In the genomic region with DNA sequence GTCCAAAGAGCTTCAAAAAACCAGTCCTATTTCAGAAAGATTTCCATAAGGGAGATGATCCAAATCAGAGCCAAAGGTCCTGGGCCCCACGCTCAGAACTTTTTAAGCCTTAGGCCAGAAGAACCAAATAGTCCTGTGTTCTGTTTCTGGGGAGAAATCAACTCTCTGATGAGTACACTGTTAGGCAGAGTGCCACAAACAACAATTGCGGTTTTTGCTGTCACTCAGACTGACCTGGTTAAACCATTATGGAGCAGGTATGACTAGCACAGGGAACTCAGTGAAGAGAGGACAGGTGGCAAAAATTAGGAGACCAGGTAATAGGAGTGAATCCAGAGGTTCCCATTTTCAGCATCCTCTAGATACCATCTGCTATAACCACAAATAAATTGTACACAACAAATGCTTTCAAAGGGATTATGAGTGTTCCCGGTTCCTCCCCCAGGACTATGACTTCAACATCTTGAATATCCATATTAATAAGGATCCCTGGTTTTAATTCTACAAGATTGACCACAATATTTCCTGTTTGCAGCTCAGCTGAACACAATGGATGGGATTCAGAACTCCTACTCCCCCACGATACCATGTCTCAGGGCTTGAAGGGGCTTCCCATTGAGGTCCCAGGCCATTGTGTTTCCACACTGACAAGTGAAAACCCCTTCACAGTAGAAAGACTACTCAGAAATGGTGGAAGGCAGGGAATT, we compare ENCODE assay signal across 16 cellular contexts. TPM values are rescaled to one million over a fixed set of nuclear protein-coding genes. Genes with fewer than 3 reads are reported as not detected.
DNase-seq lines count a peak whose midpoint lies in the region; ATAC-seq, FAIRE-seq and TF ChIP-seq lines count a peak whose summit lies in the region.
"Had no signal": no experiment of that assay in that cellular context is flagged by ENCODE, and none has a peak within 500 bp of the region (broad histone marks: within the 10 kb centered on the region; RNA-seq: fewer than 3 reads in every experiment).

No MANE protein-coding gene starts in this region.

- H3K4me3 ChIP-seq in GM12878 (no peak overlapping the region), hepatocyte (no peak overlapping the region)
- H3K4me3 ChIP-seq: GM23338 had no signal

- SMC1A ChIA-PET in GM12878 (lab: Charles Lee; ENCODE audit: uncharacterized antibody, unreplicated experiment): no interaction called here

- 35% methylated on average over 4 of the region's 4 CpGs for WGBS in GM12878 (ENCODE audit: insufficient coverage, insufficient replicate concordance, low lambda C conversion rate, missing lambda C conversion rate)
- WGBS in hepatocyte (ENCODE audit: low lambda C conversion rate, missing lambda C conversion rate): 93% methylated on average over 4 of the region's 4 CpGs

- intact Hi-C loops in GM12878 (cut with micrococcal nuclease; ENCODE audit: unreplicated experiment): no loop called here

- RAD21 ChIA-PET in GM12878 (lab: Charles Lee; ENCODE audit: unreplicated experiment): no interaction called here

- TF ChIP-seq EP300 in GM12878 (IDR thresholded peaks at IDR 0.05; ENCODE audit: borderline replicate concordance in 1 of 2, control insufficient read depth in 1 of 2, low read depth in 2 of 2, low read length in 2 of 2): no peak

- TF ChIP-seq CTCF in GM12878 (IDR thresholded peaks at IDR 0.05 in 2 of 3, conservative IDR thresholded peaks at IDR 0.05 in 1 of 3; ENCODE audit: control insufficient read depth in 2 of 3, extremely low read depth in 1 of 3, insufficient read depth in 1 of 3, low read depth in 3 of 3, low read length in 3 of 3) (no peak), hepatocyte (IDR thresholded peaks at IDR 0.05; ENCODE audit: poor library complexity) (no peak), omental fat pad (IDR thresholded peaks at IDR 0.05) (no peak)

- no peak overlapping the region for H3K27ac ChIP-seq in GM12878 (ENCODE audit: control insufficient read depth, insufficient read depth)
- peak overlapping the region; percentile 70 for H3K27ac ChIP-seq in hepatocyte
- H3K27ac ChIP-seq: VCaP had no signal

- H3K4me1 ChIP-seq in GM12878 (ENCODE audit: control insufficient read depth, insufficient read depth, low read length): no peaks in the 10 kb centered on the region
- no peaks in the 10 kb centered on the region for H3K4me1 ChIP-seq in hepatocyte (ENCODE audit: insufficient read depth)

- H3K9me3 ChIP-seq in GM12878 (replicated peaks; ENCODE audit: control insufficient read depth, insufficient read depth, low read length) (no peaks in the 10 kb centered on the region; the same call in 2 of the 3 replicates), hepatocyte (ENCODE audit: low read depth) (no peaks in the 10 kb centered on the region)

- CTCF ChIA-PET in GM12878 (lab: Yijun Ruan, JAX): interaction anchor here (0.6 kb wide), 1 partner anchor 127 kb away, joined by 3 read pairs; no protein-coding TSS in a partner anchor

- H2AFZ ChIP-seq in GM12878 (ENCODE audit: control insufficient read depth, low read depth, low read length): no peak overlapping the region
- no peak overlapping the region for H2AFZ ChIP-seq in hepatocyte
- H2AFZ ChIP-seq: GM23338 had no signal

- in situ Hi-C loops in GM12878 (cut with MboI): no loop called here

- H3K9ac ChIP-seq in GM12878 (ENCODE audit: control insufficient read depth, insufficient read depth, low read length): no peak overlapping the region

- no peaks in the 10 kb centered on the region for H3K9me2 ChIP-seq in hepatocyte (replicated peaks; ENCODE audit: insufficient read depth)

- no peaks in the 10 kb centered on the region for H3K27me3 ChIP-seq in GM12878 (replicated peaks in 1 of 2; ENCODE audit: control insufficient read depth in 2 of 2, insufficient read depth in 2 of 2, low read length in 1 of 2)
- H3K27me3 ChIP-seq in hepatocyte: no peaks in the 10 kb centered on the region

- BruUV-seq in GM12878 (replicated peaks; lab: Mats Ljungman, UMichigan): no TSS peak

- POLR2A ChIA-PET in GM12878 (lab: Charles Lee): no interaction called here

- no peaks in the 10 kb centered on the region for H3K79me2 ChIP-seq in GM12878 (ENCODE audit: control insufficient read depth, insufficient read depth, low read length)
- H3K79me2 ChIP-seq in hepatocyte: no peaks in the 10 kb centered on the region

- H3K36me3 ChIP-seq in GM12878 (ENCODE audit: control insufficient read depth in 2 of 2, insufficient read depth in 2 of 2, low read length in 1 of 2): no peaks in the 10 kb centered on the region
- H3K36me3 ChIP-seq in hepatocyte (replicated peaks; ENCODE audit: insufficient read depth, low read depth): no peaks in the 10 kb centered on the region

- no peak for FAIRE-seq in GM12878 (lab: Jason Lieb, UNC)
- FAIRE-seq: endometrium had no signal

- DNase-seq in Daoy (ENCODE audit: low read depth) (peak; percentile 32), HT1080 (ENCODE audit: low read depth) (peak; percentile 45), GM12878 (ENCODE audit: low read depth, low spot score) (no peak), hepatocyte (ENCODE audit: low spot score) (no peak), SW480 (ENCODE audit: low spot score) (no peak), omental fat pad (ENCODE audit: low spot score) (no peak)
- no peak for DNase-seq in activated CD8-positive, alpha-beta memory T cell treated with anti-CD3 and anti-CD28 coated beads for 24 hours
- DNase-seq: amniotic stem cell; IMR-90; NCI-H2081; NCI-H748 treated with DMSO at 0.1 percent for 48 hours; stimulated activated naive CD8-positive, alpha-beta T cell treated with anti-CD3 and anti-CD28 coated beads, Interleukin-15, Interleukin-2, amounts not matched to agents 100 U/mL and 50 U/mL, for 24 hours; T-cell had no signal

- peak; percentile 54 for ATAC-seq in GM12878
- no peak for ATAC-seq in omental fat pad (ENCODE audit: low FRiP score)
- ATAC-seq: stimulated activated naive CD8-positive, alpha-beta T cell treated with anti-CD3 and anti-CD28 coated beads, Interleukin-15, Interleukin-2, amounts not matched to agents 100 U/mL and 50 U/mL, for 24 hours; T-cell had no signal

- no peak overlapping the region for H3K4me2 ChIP-seq in GM12878 (ENCODE audit: control insufficient read depth, insufficient read depth)
- peak overlapping the region; percentile 45 for H3K4me2 ChIP-seq in hepatocyte
- H3K4me2 ChIP-seq: GM23338 had no signal

- no peak for TF ChIP-seq POLR2A in GM12878 (IDR thresholded peaks at IDR 0.05; ENCODE audit: low read depth, low read length)

- no peak for TF ChIP-seq RAD21 in GM12878 (IDR thresholded peaks at IDR 0.05; ENCODE audit: insufficient read depth, low read depth, low read length)

- H4K20me1 ChIP-seq in GM12878 (ENCODE audit: control insufficient read depth, insufficient read depth): no peaks in the 10 kb centered on the region
- H4K20me1 ChIP-seq in hepatocyte (ENCODE audit: insufficient read depth, poor library complexity, severe bottlenecking): no peaks in the 10 kb centered on the region

TF ChIP-seq in GM12878, 131 proteins besides CTCF, POLR2A, EP300 and RAD21 (continues in another document):
- TF ChIP-seq, protein P1, sequence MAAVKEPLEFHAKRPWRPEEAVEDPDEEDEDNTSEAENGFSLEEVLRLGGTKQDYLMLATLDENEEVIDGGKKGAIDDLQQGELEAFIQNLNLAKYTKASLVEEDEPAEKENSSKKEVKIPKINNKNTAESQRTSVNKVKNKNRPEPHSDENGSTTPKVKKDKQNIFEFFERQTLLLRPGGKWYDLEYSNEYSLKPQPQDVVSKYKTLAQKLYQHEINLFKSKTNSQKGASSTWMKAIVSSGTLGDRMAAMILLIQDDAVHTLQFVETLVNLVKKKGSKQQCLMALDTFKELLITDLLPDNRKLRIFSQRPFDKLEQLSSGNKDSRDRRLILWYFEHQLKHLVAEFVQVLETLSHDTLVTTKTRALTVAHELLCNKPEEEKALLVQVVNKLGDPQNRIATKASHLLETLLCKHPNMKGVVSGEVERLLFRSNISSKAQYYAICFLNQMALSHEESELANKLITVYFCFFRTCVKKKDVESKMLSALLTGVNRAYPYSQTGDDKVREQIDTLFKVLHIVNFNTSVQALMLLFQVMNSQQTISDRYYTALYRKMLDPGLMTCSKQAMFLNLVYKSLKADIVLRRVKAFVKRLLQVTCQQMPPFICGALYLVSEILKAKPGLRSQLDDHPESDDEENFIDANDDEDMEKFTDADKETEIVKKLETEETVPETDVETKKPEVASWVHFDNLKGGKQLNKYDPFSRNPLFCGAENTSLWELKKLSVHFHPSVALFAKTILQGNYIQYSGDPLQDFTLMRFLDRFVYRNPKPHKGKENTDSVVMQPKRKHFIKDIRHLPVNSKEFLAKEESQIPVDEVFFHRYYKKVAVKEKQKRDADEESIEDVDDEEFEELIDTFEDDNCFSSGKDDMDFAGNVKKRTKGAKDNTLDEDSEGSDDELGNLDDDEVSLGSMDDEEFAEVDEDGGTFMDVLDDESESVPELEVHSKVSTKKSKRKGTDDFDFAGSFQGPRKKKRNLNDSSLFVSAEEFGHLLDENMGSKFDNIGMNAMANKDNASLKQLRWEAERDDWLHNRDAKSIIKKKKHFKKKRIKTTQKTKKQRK (IDR thresholded peaks at IDR 0.05; ENCODE audit: low read depth, low read length): no peak

RNA-seq across cellular contexts. Expression of a gene that starts 52.1 kb away (rescaled TPM):
- not detected in 2 replicates for total RNA-seq in Daoy (2014; rRNA removed; shearing (Covaris generic))
- total RNA-seq in HT1080 (2014; rRNA removed; shearing (Covaris generic)): 0.05 and 0.10 TPM in 2 replicates
- polyA plus RNA-seq in HT1080 (2015; cell fraction: cytosol; rRNA removed): 0.01 and 0.05 TPM in 2 replicates
- 0.05 and 0.14 TPM in 2 replicates for polyA plus RNA-seq in HT1080 (2015; cell fraction: nucleus; rRNA removed)
- not detected in 2 replicates for total RNA-seq in GM12878 (2013; cell fraction: nucleolus; rRNA removed)
- not detected in 2 replicates for total RNA-seq in GM12878 (2014; rRNA removed)
- not detected in 2 replicates for total RNA-seq in GM12878 (2014; rRNA removed; fragmentation: Illumina TruSeq; extraction: Trizol)
- 0.08 and 0.11 TPM in 2 replicates for total RNA-seq in GM12878 (2021)
- polyA plus RNA-seq in GM12878 (2011; ENCODE audit: low read depth): not detected
- polyA plus RNA-seq in GM12878 (2011; rRNA removed): 0.16 and 0.17 TPM in 2 replicates
- polyA plus RNA-seq in GM12878 (2011; cell fraction: cytosol; rRNA removed): 0.19 and 0.23 TPM in 2 replicates
- 0.43 and 0.51 TPM in 2 replicates for polyA plus RNA-seq in GM12878 (2011; cell fraction: nucleus; rRNA removed)
- polyA plus RNA-seq in GM12878 (2012): not detected in 2 replicates
- polyA plus RNA-seq in GM12878 (2014; fragmentation: Illumina TruSeq; extraction: Trizol): not detected in 2 replicates
- not detected for polyA plus RNA-seq in GM12878 (2014; fragmentation: Nextera tagmentation; extraction: Ambion mirVana)
- polyA plus RNA-seq in GM12878 (2014; rRNA removed): 0.01 TPM in 2 replicates
- polyA plus RNA-seq in GM12878 (2016; fragmentation: Nextera tagmentation; extraction: Ambion mirVana): not detected
- 0.31 and 0.37 TPM in 2 replicates for polyA minus RNA-seq in GM12878 (2011; rRNA and poly(A)+ RNA removed)
- polyA minus RNA-seq in GM12878 (2011; cell fraction: cytosol; rRNA and poly(A)+ RNA removed): not detected in 2 replicates
- 0.48 and 0.57 TPM in 2 replicates for polyA minus RNA-seq in GM12878 (2011; cell fraction: nucleus; rRNA and poly(A)+ RNA removed)
- total RNA-seq in hepatocyte: 27.7 and 36.1 TPM in 2 replicates
- 9.7 and 12.0 TPM in 2 replicates for polyA plus RNA-seq in hepatocyte
- total RNA-seq in omental fat pad: 1 to 10 TPM; 1.3 to 5.0 (median 2.2) TPM
- polyA plus RNA-seq: IMR-90 had no signal

Comparison
In these comparisons a context has a peak if more than half of its experiments do, and no peak if none do; other contexts are left out.
1. DNase-seq: peak in Daoy (single experiment) and HT1080 (single experiment); none in GM12878 (single experiment), hepatocyte (single experiment), SW480 (single experiment), activated CD8-positive, alpha-beta memory T cell treated with anti-CD3 and anti-CD28 coated beads for 24 hours (single experiment) and omental fat pad (single experiment).